Comparison of ENCODE assay signal across 1 cellular context in the genomic region with DNA sequence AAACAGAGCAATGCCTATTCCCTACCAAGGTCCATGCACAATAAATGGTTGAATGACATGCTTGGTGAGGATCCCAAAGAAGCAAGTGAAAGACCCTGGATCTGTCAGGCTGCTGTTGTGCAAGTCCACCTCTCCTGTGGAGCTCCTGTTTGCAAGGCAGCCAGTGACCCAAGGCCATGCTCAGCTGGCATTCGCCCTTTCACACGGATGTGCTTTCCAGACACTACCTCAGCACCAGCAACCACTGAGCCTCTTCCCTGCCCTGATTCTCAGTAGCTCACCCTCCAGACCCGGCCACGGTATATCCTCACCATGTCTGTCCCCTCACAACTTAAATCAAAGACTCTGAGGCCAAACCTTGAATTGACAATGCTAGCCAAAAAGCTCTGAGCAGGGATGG.
A peak's percentile ranks its signal among the peaks of the same experiment; 100 is the strongest.
TF ChIP-seq lines count a peak whose summit lies in the region.

No MANE protein-coding gene starts in this region.

TF ChIP-seq in HepG2, 621 proteins besides CTCF, POLR2A, EP300 and RAD21 (continued from another document and continues in another):
- 0 out of 2 replicates have a peak, but pooled peaks have one; percentile 30 for TF ChIP-seq HIC2 (CRISPR knock-in tag; IDR thresholded peaks at IDR 0.05; ENCODE audit: low read depth)
- TF ChIP-seq MAF1 (CRISPR knock-in tag; IDR thresholded peaks at IDR 0.05; ENCODE audit: borderline replicate concordance) = no peak
- peak; percentile 33; the same call in 1 of the 2 replicates for TF ChIP-seq GFI1 (CRISPR knock-in tag; IDR thresholded peaks at IDR 0.05; ENCODE audit: borderline replicate concordance)
- peak; percentile 66; the same call in 1 of the 2 replicates for TF ChIP-seq TFAP4 (IDR thresholded peaks at IDR 0.05; ENCODE audit: borderline replicate concordance, low read depth)
- TF ChIP-seq KLF16 (CRISPR knock-in tag; IDR thresholded peaks at IDR 0.05) = no peak; a peak in 1 of 4 replicates
- no peak for TF ChIP-seq NFIC (IDR thresholded peaks at IDR 0.05; ENCODE audit: low read length)
- TF ChIP-seq YEATS2 (CRISPR knock-in tag; IDR thresholded peaks at IDR 0.05; ENCODE audit: borderline replicate concordance) = no peak
- TF ChIP-seq, protein P1, sequence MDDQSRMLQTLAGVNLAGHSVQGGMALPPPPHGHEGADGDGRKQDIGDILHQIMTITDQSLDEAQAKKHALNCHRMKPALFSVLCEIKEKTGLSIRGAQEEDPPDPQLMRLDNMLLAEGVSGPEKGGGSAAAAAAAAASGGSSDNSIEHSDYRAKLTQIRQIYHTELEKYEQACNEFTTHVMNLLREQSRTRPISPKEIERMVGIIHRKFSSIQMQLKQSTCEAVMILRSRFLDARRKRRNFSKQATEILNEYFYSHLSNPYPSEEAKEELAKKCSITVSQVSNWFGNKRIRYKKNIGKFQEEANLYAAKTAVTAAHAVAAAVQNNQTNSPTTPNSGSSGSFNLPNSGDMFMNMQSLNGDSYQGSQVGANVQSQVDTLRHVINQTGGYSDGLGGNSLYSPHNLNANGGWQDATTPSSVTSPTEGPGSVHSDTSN (CRISPR knock-in tag; IDR thresholded peaks at IDR 0.05; ENCODE audit: borderline replicate concordance) = no peak
- no peak for TF ChIP-seq ARHGAP35 (CRISPR knock-in tag; IDR thresholded peaks at IDR 0.05; ENCODE audit: borderline replicate concordance)
- TF ChIP-seq ZNF850 (CRISPR knock-in tag; conservative IDR thresholded peaks at IDR 0.05) = no peak
- no peak for TF ChIP-seq ISL2 (CRISPR knock-in tag; IDR thresholded peaks at IDR 0.05)
- no peak for TF ChIP-seq ZNF253 (CRISPR knock-in tag; IDR thresholded peaks at IDR 0.05; ENCODE audit: borderline replicate concordance)
- 0 out of 2 replicates have a peak, but pooled peaks have one; percentile 26 for TF ChIP-seq KAT8 (CRISPR knock-in tag; IDR thresholded peaks at IDR 0.05)
- no peak for TF ChIP-seq ZNF720 (CRISPR knock-in tag; IDR thresholded peaks at IDR 0.05)
- no peak for TF ChIP-seq ZNF589 (CRISPR knock-in tag; conservative IDR thresholded peaks at IDR 0.05)
- TF ChIP-seq STAG1 (CRISPR knock-in tag; IDR thresholded peaks at IDR 0.05) = no peak
- TF ChIP-seq CENPT (CRISPR knock-in tag; IDR thresholded peaks at IDR 0.05; ENCODE audit: low read depth) = no peak
- TF ChIP-seq TBX2 (CRISPR knock-in tag; IDR thresholded peaks at IDR 0.05; ENCODE audit: borderline replicate concordance) = 0 out of 2 replicates have a peak, but pooled peaks have one; percentile 18
- no peak for TF ChIP-seq PRMT3 (CRISPR knock-in tag; IDR thresholded peaks at IDR 0.05; ENCODE audit: borderline replicate concordance, low read depth)
- TF ChIP-seq, protein P2, sequence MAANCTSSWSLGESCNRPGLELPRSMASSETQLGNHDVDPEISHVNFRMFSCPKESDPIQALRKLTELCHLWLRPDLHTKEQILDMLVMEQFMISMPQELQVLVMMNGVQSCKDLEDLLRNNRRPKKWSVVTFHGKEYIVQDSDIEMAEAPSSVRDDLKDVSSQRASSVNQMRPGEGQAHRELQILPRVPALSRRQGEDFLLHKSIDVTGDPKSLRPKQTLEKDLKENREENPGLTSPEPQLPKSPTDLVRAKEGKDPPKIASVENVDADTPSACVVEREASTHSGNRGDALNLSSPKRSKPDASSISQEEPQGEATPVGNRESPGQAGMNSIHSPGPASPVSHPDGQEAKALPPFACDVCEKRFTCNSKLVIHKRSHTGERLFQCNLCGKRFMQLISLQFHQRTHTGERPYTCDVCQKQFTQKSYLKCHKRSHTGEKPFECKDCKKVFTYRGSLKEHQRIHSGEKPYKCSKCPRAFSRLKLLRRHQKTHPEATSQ (CRISPR knock-in tag; IDR thresholded peaks at IDR 0.05; ENCODE audit: borderline replicate concordance) = no peak
- no peak for TF ChIP-seq RAD51 (IDR thresholded peaks at IDR 0.05; ENCODE audit: borderline replicate concordance)
- no peak for TF ChIP-seq TBL1XR1 (IDR thresholded peaks at IDR 0.05; ENCODE audit: borderline replicate concordance, low read length, partially characterized antibody)
- peak; percentile 49; the same call in 1 of the 2 replicates for TF ChIP-seq ZNF614 (CRISPR knock-in tag; IDR thresholded peaks at IDR 0.05; ENCODE audit: borderline replicate concordance)
- TF ChIP-seq TGIF2 (CRISPR knock-in tag; IDR thresholded peaks at IDR 0.05) = no peak
- no peak for TF ChIP-seq SNAPC4 (CRISPR knock-in tag; IDR thresholded peaks at IDR 0.05)
- TF ChIP-seq HNRNPLL (IDR thresholded peaks at IDR 0.05; ENCODE audit: low read depth, low read length, poor library complexity, severe bottlenecking) = no peak
- TF ChIP-seq TBP (CRISPR knock-in tag; IDR thresholded peaks at IDR 0.05) = no peak
- TF ChIP-seq REL (CRISPR knock-in tag; conservative IDR thresholded peaks at IDR 0.05) = no peak
- no peak for TF ChIP-seq TFE3 (CRISPR knock-in tag; IDR thresholded peaks at IDR 0.05)
- TF ChIP-seq GTF3A (CRISPR knock-in tag; conservative IDR thresholded peaks at IDR 0.05) = no peak
- no peak for TF ChIP-seq ZNF790 (CRISPR knock-in tag; IDR thresholded peaks at IDR 0.05; ENCODE audit: borderline replicate concordance)
- TF ChIP-seq, protein P3, sequence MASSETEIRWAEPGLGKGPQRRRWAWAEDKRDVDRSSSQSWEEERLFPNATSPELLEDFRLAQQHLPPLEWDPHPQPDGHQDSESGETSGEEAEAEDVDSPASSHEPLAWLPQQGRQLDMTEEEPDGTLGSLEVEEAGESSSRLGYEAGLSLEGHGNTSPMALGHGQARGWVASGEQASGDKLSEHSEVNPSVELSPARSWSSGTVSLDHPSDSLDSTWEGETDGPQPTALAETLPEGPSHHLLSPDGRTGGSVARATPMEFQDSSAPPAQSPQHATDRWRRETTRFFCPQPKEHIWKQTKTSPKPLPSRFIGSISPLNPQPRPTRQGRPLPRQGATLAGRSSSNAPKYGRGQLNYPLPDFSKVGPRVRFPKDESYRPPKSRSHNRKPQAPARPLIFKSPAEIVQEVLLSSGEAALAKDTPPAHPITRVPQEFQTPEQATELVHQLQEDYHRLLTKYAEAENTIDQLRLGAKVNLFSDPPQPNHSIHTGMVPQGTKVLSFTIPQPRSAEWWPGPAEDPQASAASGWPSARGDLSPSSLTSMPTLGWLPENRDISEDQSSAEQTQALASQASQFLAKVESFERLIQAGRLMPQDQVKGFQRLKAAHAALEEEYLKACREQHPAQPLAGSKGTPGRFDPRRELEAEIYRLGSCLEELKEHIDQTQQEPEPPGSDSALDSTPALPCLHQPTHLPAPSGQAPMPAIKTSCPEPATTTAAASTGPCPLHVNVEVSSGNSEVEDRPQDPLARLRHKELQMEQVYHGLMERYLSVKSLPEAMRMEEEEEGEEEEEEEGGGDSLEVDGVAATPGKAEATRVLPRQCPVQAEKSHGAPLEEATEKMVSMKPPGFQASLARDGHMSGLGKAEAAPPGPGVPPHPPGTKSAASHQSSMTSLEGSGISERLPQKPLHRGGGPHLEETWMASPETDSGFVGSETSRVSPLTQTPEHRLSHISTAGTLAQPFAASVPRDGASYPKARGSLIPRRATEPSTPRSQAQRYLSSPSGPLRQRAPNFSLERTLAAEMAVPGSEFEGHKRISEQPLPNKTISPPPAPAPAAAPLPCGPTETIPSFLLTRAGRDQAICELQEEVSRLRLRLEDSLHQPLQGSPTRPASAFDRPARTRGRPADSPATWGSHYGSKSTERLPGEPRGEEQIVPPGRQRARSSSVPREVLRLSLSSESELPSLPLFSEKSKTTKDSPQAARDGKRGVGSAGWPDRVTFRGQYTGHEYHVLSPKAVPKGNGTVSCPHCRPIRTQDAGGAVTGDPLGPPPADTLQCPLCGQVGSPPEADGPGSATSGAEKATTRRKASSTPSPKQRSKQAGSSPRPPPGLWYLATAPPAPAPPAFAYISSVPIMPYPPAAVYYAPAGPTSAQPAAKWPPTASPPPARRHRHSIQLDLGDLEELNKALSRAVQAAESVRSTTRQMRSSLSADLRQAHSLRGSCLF (CRISPR knock-in tag; IDR thresholded peaks at IDR 0.05; ENCODE audit: borderline replicate concordance) = no peak
- TF ChIP-seq, protein P4, sequence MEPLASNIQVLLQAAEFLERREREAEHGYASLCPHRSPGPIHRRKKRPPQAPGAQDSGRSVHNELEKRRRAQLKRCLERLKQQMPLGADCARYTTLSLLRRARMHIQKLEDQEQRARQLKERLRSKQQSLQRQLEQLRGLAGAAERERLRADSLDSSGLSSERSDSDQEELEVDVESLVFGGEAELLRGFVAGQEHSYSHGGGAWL (CRISPR knock-in tag; IDR thresholded peaks at IDR 0.05) = no peak
- no peak for TF ChIP-seq PAWR (CRISPR knock-in tag; IDR thresholded peaks at IDR 0.05; ENCODE audit: borderline replicate concordance)
- TF ChIP-seq ZNF264 (CRISPR knock-in tag; IDR thresholded peaks at IDR 0.05) = no peak
- no peak for TF ChIP-seq SMAD9 (CRISPR knock-in tag; IDR thresholded peaks at IDR 0.05)
